In the genomic region with DNA sequence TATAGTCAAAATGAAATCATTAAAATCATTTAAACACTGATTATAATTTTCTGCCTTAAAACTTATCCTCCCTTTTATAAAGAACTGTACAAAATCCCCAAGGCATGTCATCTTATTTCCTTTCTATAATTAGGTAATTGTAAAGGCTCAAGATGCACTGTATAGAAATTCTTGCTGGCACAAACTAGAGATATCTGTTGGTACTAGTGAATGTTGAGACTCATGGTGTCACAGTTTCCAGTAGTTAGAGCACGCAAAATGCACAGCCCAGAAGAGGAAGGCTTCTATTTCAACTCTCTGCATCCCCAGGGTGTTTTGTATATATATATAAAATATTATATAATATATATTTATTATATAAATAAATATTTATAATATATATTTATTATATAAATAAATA, we compare ENCODE assay signal across 3 cellular contexts.
TF ChIP-seq lines count a peak whose summit lies in the region.

No MANE protein-coding gene starts in this region.

TF ChIP-seq in SK-N-SH, 30 proteins besides CTCF, POLR2A, EP300 and RAD21 (continued from another document):
- TF ChIP-seq, protein P1, sequence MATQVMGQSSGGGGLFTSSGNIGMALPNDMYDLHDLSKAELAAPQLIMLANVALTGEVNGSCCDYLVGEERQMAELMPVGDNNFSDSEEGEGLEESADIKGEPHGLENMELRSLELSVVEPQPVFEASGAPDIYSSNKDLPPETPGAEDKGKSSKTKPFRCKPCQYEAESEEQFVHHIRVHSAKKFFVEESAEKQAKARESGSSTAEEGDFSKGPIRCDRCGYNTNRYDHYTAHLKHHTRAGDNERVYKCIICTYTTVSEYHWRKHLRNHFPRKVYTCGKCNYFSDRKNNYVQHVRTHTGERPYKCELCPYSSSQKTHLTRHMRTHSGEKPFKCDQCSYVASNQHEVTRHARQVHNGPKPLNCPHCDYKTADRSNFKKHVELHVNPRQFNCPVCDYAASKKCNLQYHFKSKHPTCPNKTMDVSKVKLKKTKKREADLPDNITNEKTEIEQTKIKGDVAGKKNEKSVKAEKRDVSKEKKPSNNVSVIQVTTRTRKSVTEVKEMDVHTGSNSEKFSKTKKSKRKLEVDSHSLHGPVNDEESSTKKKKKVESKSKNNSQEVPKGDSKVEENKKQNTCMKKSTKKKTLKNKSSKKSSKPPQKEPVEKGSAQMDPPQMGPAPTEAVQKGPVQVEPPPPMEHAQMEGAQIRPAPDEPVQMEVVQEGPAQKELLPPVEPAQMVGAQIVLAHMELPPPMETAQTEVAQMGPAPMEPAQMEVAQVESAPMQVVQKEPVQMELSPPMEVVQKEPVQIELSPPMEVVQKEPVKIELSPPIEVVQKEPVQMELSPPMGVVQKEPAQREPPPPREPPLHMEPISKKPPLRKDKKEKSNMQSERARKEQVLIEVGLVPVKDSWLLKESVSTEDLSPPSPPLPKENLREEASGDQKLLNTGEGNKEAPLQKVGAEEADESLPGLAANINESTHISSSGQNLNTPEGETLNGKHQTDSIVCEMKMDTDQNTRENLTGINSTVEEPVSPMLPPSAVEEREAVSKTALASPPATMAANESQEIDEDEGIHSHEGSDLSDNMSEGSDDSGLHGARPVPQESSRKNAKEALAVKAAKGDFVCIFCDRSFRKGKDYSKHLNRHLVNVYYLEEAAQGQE (IDR thresholded peaks at IDR 0.05; ENCODE audit: low read depth, low read length), result no peak
- TF ChIP-seq TAF1 (IDR thresholded peaks at IDR 0.05; ENCODE audit: borderline replicate concordance, low read depth, low read length), result no peak
- no peak for TF ChIP-seq TEAD4 (IDR thresholded peaks at IDR 0.05; ENCODE audit: borderline replicate concordance, insufficient read depth)
- TF ChIP-seq ELF1 (IDR thresholded peaks at IDR 0.05), result no peak
- no peak for TF ChIP-seq NFIC (IDR thresholded peaks at IDR 0.05; ENCODE audit: borderline replicate concordance)
- no peak for TF ChIP-seq FOSL2 (IDR thresholded peaks at IDR 0.05; ENCODE audit: borderline replicate concordance, low read depth)

TF ChIP-seq in SK-N-SH treated with all-trans-retinoic acid at 6 μM for 48 hours, 23 proteins besides CTCF, POLR2A, EP300 and RAD21:
- TF ChIP-seq, protein P2, sequence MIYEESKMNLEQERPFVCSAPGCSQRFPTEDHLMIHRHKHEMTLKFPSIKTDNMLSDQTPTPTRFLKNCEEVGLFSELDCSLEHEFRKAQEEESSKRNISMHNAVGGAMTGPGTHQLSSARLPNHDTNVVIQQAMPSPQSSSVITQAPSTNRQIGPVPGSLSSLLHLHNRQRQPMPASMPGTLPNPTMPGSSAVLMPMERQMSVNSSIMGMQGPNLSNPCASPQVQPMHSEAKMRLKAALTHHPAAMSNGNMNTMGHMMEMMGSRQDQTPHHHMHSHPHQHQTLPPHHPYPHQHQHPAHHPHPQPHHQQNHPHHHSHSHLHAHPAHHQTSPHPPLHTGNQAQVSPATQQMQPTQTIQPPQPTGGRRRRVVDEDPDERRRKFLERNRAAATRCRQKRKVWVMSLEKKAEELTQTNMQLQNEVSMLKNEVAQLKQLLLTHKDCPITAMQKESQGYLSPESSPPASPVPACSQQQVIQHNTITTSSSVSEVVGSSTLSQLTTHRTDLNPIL (CRISPR knock-in tag; IDR thresholded peaks at IDR 0.05; ENCODE audit: low read depth), result no peak
- TF ChIP-seq OSR1 (CRISPR knock-in tag; IDR thresholded peaks at IDR 0.05) (no peak), GLIS3 (CRISPR knock-in tag; IDR thresholded peaks at IDR 0.05) (no peak)
- TF ChIP-seq, protein P3, sequence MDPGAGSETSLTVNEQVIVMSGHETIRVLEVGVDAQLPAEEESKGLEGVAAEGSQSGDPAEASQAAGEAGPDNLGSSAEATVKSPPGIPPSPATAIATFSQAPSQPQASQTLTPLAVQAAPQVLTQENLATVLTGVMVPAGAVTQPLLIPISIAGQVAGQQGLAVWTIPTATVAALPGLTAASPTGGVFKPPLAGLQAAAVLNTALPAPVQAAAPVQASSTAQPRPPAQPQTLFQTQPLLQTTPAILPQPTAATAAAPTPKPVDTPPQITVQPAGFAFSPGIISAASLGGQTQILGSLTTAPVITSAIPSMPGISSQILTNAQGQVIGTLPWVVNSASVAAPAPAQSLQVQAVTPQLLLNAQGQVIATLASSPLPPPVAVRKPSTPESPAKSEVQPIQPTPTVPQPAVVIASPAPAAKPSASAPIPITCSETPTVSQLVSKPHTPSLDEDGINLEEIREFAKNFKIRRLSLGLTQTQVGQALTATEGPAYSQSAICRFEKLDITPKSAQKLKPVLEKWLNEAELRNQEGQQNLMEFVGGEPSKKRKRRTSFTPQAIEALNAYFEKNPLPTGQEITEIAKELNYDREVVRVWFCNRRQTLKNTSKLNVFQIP (CRISPR knock-in tag; IDR thresholded peaks at IDR 0.05; ENCODE audit: borderline replicate concordance, low read depth), result no peak

TF ChIP-seq in HCT116, 20 proteins besides CTCF, POLR2A, EP300 and RAD21 (continued from another document):
- TF ChIP-seq, protein P4, sequence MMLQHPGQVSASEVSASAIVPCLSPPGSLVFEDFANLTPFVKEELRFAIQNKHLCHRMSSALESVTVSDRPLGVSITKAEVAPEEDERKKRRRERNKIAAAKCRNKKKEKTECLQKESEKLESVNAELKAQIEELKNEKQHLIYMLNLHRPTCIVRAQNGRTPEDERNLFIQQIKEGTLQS (IDR thresholded peaks at IDR 0.05), result no peak
- TF ChIP-seq ZFX (IDR thresholded peaks at IDR 0.05) (no peak), POLR2AphosphoS5 (IDR thresholded peaks at IDR 0.05; ENCODE audit: low read depth, low read length) (no peak), EGR1 (IDR thresholded peaks at IDR 0.05; ENCODE audit: low read depth) (no peak), SIN3A (IDR thresholded peaks at IDR 0.05; ENCODE audit: low read depth) (no peak), ELF1 (IDR thresholded peaks at IDR 0.05; ENCODE audit: borderline replicate concordance, low read depth) (no peak)
- TF ChIP-seq, protein P5, sequence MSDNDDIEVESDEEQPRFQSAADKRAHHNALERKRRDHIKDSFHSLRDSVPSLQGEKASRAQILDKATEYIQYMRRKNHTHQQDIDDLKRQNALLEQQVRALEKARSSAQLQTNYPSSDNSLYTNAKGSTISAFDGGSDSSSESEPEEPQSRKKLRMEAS (IDR thresholded peaks at IDR 0.05), result no peak
